In the genomic region with DNA sequence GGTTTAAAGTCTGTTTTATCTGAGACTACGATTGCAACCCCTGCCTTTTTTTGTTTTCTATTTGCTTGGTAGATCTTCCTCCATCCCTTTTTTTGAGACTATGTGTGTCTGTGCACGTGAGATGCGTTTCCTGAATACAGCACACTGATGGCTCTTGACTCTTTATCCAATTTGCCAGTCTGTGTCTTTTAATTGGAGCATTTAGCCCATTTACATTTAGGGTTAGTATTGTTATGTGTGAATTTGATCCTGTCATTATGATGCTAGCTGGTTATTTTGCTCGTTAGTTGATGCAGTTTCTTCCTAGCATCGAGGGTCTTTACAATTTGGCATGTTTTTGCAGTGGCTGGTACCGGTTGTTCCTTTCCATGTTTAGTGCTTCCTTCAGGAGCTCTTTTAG, we compare ENCODE assay signal across 1 cellular context. TPM values are rescaled to one million over a fixed set of nuclear protein-coding genes. Genes with fewer than 3 reads are reported as not detected.
"Had no signal": no experiment of that assay in that cellular context is flagged by ENCODE, and none has a peak within 500 bp of the region (broad histone marks: within the 10 kb centered on the region; RNA-seq: fewer than 3 reads in every experiment).

No MANE protein-coding gene starts in this region.

RNA-seq across cellular contexts. Expression of gene SLAMF6, which starts 44.0 kb away (rescaled TPM):
- total RNA-seq: temporal lobe had no signal
